8 cellular contexts compared by ENCODE assay signal in genomic region chr15:63122002-63122893, GRCh38. TPM values are rescaled to one million over a fixed set of nuclear protein-coding genes. Genes with fewer than 3 reads are reported as not detected.
DNase-seq lines count a peak whose midpoint lies in the region; ATAC-seq lines count a peak whose summit lies in the region.

No MANE protein-coding gene starts in this region.

- DNase-seq in AG20443 (ENCODE audit: low spot score): peak; percentile 93
- DNase-seq in NCI-H748 treated with DMSO at 0.1 percent for 48 hours (lab: John Stamatoyannopoulos, UW): peak; percentile 18
- peak; percentile 25 to 46 for DNase-seq in activated CD8-positive, alpha-beta memory T cell treated with anti-CD3 and anti-CD28 coated beads for 1 hour (ENCODE audit: extremely low read depth in 1 of 2, low read depth in 1 of 2)
- DNase-seq in effector CD4-positive, alpha-beta T cell: peak; percentile 59
- DNase-seq in lung microvascular endothelial cell (ENCODE audit: low read depth in 2 of 2): peak; percentile 82 to 88
- DNase-seq in stimulated activated CD4-positive, alpha-beta T cell treated with anti-CD3 and anti-CD28 coated beads, TNF-alpha, amount 100 ng/mL, for 4 hours (ENCODE audit: low read depth in 3 of 3): peak; percentile 40 to 64 (median 46)

- ATAC-seq in GM19023 (IDR thresholded peaks at IDR 0.05; ENCODE audit: unreplicated experiment) (peak; percentile 85), HG03280 (IDR thresholded peaks at IDR 0.05; ENCODE audit: unreplicated experiment) (peak; percentile 81)

RNA-seq across cellular contexts. Expression of gene LACTB, which starts 0.6 kb away (rescaled TPM):
- total RNA-seq in lung microvascular endothelial cell: 19.8 and 37.7 TPM in 2 replicates

RNA-seq across cellular contexts. Expression of gene RPS27L, which starts 35.0 kb away (rescaled TPM):
- 300 and 306 TPM in 2 replicates for total RNA-seq in lung microvascular endothelial cell

Comparison
In these comparisons a context has a peak if more than half of its experiments do, and no peak if none do; other contexts are left out.
1. Peak in every context shown above with its lines: DNase-seq and ATAC-seq.
2. DNase-seq: peak in every context shown above with its lines; median percentile 93 in AG20443; 85 in lung microvascular endothelial cell; 59 in effector CD4-positive, alpha-beta T cell; 46 in stimulated activated CD4-positive, alpha-beta T cell treated with anti-CD3 and anti-CD28 coated beads, TNF-alpha, amount 100 ng/mL, for 4 hours; 36 in activated CD8-positive, alpha-beta memory T cell treated with anti-CD3 and anti-CD28 coated beads for 1 hour; 18 in NCI-H748 treated with DMSO at 0.1 percent for 48 hours.